Comparison of ENCODE assay signal across 8 cellular contexts in the genomic region with DNA sequence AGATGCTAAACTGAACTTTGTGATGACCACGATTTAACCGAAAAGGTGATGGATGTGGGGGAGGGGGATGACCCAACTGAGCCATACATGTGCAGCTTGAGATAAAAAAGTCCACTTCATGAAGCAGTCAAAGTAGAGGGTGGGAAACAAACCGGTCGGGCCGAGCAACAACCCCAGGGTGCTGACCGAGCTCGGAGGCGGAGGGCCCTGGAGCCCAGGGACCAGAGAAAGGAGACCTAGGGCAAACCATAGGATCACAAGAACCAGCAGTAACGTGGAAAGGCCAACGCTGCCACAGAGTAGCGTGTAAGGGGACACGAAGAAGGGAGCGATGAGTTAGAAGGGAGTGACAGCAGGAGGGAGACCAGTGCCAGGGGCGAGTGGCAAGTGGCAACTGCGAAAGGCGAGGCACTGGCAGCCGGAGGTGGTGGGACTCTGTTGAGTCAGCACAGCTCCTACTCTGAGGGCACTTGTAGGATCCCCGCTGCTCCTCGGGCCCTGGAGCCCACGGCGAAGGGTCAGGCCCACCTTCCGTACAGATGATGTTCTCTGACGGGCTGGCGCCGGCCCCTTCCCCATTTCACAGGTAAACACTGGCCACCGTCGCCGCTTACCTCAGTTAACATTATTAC. TPM values are rescaled to one million over a fixed set of nuclear protein-coding genes. Genes with fewer than 3 reads are reported as not detected.
DNase-seq lines count a peak whose midpoint lies in the region; ATAC-seq and TF ChIP-seq lines count a peak whose summit lies in the region.

No MANE protein-coding gene starts in this region.

- no peaks in the 10 kb centered on the region for H3K27me3 ChIP-seq in BLaER1
- H3K27me3 ChIP-seq in Panc1 (ENCODE audit: control insufficient read depth, insufficient read depth, low read length), result no peaks in the 10 kb centered on the region
- H3K27me3 ChIP-seq in neuron (ENCODE audit: insufficient read depth, low read length), result no peaks in the 10 kb centered on the region
- no peaks in the 10 kb centered on the region for H3K27me3 ChIP-seq in thoracic aorta (replicated peaks; ENCODE audit: insufficient read depth)

- in situ Hi-C loops in Panc1 (cut with HindIII; ENCODE audit: low pct_unique_long_range_greater_than_20kb, low sequenced_read_pairs), result no loop called here

- H2AFZ ChIP-seq in neuron (ENCODE audit: low read depth, low read length), result peak overlapping the region; percentile 98

- peak overlapping the region; percentile 90 for H3K27ac ChIP-seq in BLaER1
- H3K27ac ChIP-seq in Panc1 (ENCODE audit: low read length), result peak overlapping the region; percentile 93
- H3K27ac ChIP-seq in thoracic aorta, result peak overlapping the region; percentile 89 to 94

- no peaks in the 10 kb centered on the region for H3K9me3 ChIP-seq in BLaER1
- no peaks in the 10 kb centered on the region for H3K9me3 ChIP-seq in Panc1 (ENCODE audit: control insufficient read depth, insufficient read depth, low read depth, low read length)
- H3K9me3 ChIP-seq in neuron (ENCODE audit: low read length), result no peaks in the 10 kb centered on the region
- no peaks in the 10 kb centered on the region for H3K9me3 ChIP-seq in thoracic aorta

- CTCF ChIA-PET in Panc1 (lab: Charles Lee), result no interaction called here

- intact Hi-C loops in Panc1 (cut with micrococcal nuclease; ENCODE audit: unreplicated experiment), result loop anchor here (5.0 kb wide), 1 partner anchor 167 kb away; no protein-coding TSS in a partner anchor

- ATAC-seq in HG03354 (IDR thresholded peaks at IDR 0.05; ENCODE audit: poor library complexity, severe bottlenecking, unreplicated experiment) (peak; percentile 49), Panc1 (peak; percentile 81), thoracic aorta (ENCODE audit: insufficient number of reproducible peaks, low FRiP score, low read depth) (peak; percentile 22)

- no peak for TF ChIP-seq CTCF in Panc1 (IDR thresholded peaks at IDR 0.05)
- no peak for TF ChIP-seq CTCF in foreskin fibroblast (IDR thresholded peaks at IDR 0.05; ENCODE audit: low read depth, low read length)
- no peak for TF ChIP-seq CTCF in thoracic aorta (IDR thresholded peaks at IDR 0.05)

- peak overlapping the region; percentile 90 for H3K4me3 ChIP-seq in BLaER1
- peak overlapping the region; percentile 88 to 93 for H3K4me3 ChIP-seq in Panc1 (ENCODE audit: low read depth in 2 of 2, low read length in 2 of 2)
- H3K4me3 ChIP-seq in foreskin fibroblast (ENCODE audit: low read depth in 1 of 2, low read length in 2 of 2), result peak overlapping the region; percentile 69 to 94
- peak overlapping the region; percentile 68 for H3K4me3 ChIP-seq in neuron (ENCODE audit: low read length)
- peak overlapping the region; percentile 84 for H3K4me3 ChIP-seq in thoracic aorta

- peak; percentile 12 for DNase-seq in GM19238 (ENCODE audit: insufficient read length, low spot score)
- peak; percentile 24 for DNase-seq in Panc1 (ENCODE audit: low read depth, low spot score)
- DNase-seq in activated effector memory CD4-positive, alpha-beta T cell treated with anti-CD3 and anti-CD28 coated beads, Interleukin-2, amount 50 U/mL, for 16 hours, result peak; percentile 83
- peak in 1 of 2 donors; percentile 64 for DNase-seq in foreskin fibroblast
- peak; percentile 4 for DNase-seq in thoracic aorta (ENCODE audit: low spot score)

- no TSS peak for BruUV-seq in Panc1 (replicated peaks; lab: Mats Ljungman, UMichigan)

- H3K36me3 ChIP-seq in BLaER1, result 0 out of 2 replicates have a peak, but pooled peaks cover 4% of the 10 kb centered on the region
- no peaks in the 10 kb centered on the region; the same call in 1 of the 2 replicates for H3K36me3 ChIP-seq in Panc1 (ENCODE audit: control insufficient read depth, insufficient read depth, low read length)
- H3K36me3 ChIP-seq in neuron (ENCODE audit: insufficient read depth, low read length), result peaks cover 2% of the 10 kb centered on the region
- no peaks in the 10 kb centered on the region for H3K36me3 ChIP-seq in thoracic aorta

- H4K20me1 ChIP-seq in BLaER1, result peaks cover 7% of the 10 kb centered on the region; the same call in 1 of the 2 replicates

- H3K4me1 ChIP-seq in BLaER1 (peaks cover 33% of the 10 kb centered on the region), Panc1 (ENCODE audit: control insufficient read depth, insufficient read depth, low read length) (peaks cover 16% of the 10 kb centered on the region), neuron (ENCODE audit: insufficient read depth, low read length) (peaks cover 27% of the 10 kb centered on the region), thoracic aorta (ENCODE audit: control insufficient read depth in 1 of 2, low read depth in 2 of 2) (peaks cover 20 to 39% of the 10 kb centered on the region in 2 donors)

- POLR2A ChIA-PET in Panc1 (lab: Charles Lee), result interaction anchor here (0.6 kb wide), 1 partner anchor 54 kb away, joined by 4 read pairs; no protein-coding TSS in a partner anchor

- H3K9ac ChIP-seq in BLaER1, result peak overlapping the region; percentile 92

- H3K4me2 ChIP-seq in BLaER1, result peak overlapping the region; percentile 81

RNA-seq across cellular contexts. Expression of a gene that starts 0.5 kb away (rescaled TPM):
- total RNA-seq in Panc1 (2021; ENCODE audit: unreplicated experiment), result 53.3 TPM
- polyA plus RNA-seq in Panc1 (2012; ENCODE audit: insufficient read length), result 15.6 TPM
- total RNA-seq in thoracic aorta, result 10 to 100 TPM; 54.2 to 73.2 TPM

Comparison
In these comparisons a context has a peak if more than half of its experiments do, and no peak if none do; other contexts are left out.
1. ATAC-seq: peak in every context shown above with its lines; median percentile 81 in Panc1; 49 in HG03354; 22 in thoracic aorta.